Comparison of ENCODE assay signal across 10 cellular contexts in the genomic region with DNA sequence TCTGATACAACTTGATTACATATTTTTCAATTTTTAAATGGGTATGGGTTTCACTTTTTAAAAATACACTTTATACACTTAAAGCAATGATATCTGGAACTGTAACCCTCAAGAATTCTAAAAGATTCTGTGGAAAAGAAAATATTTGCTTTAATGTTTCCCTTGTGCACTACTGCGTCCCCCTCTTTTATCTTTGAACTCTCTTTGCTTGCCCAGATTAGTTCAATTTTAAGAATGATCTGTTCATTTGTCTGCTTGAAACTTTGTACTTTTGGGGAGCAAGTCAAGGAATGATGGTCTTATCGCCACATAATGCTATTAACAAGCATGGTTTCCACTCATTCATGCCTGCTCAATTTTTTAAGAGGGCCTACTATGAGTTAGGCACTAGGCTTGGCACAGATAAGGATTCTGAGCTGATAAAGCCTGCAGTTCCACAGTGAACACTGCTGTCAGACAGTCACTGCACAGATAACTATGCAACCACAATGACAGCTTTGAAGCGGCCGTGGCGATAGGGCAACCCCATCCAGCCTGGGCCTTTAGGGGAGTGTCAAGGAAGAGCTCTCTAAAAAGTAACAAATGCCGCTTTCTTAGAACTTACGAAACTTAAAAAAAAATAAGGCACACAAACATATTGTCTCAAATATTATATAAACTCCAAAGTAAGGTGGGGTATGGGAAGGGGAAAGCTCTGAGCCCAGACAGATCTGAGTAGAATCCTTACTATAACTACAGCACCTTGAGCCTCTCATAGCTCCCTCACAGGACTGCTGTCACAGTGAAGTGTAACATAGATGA. TPM values are rescaled to one million over a fixed set of nuclear protein-coding genes. Genes with fewer than 3 reads are reported as not detected.
DNase-seq lines count a peak whose midpoint lies in the region; ATAC-seq and TF ChIP-seq lines count a peak whose summit lies in the region.
"Had no signal": no experiment of that assay in that cellular context is flagged by ENCODE, and none has a peak within 500 bp of the region (broad histone marks: within the 10 kb centered on the region; RNA-seq: fewer than 3 reads in every experiment).

No MANE protein-coding gene starts in this region.

- no peak overlapping the region for H3K4me3 ChIP-seq in KMS-11 (IDR thresholded peaks at IDR 0.05; ENCODE audit: insufficient read depth, low read depth, low read length)

- H3K9ac ChIP-seq in KMS-11 = peak overlapping the region; percentile 59; the same call in 1 of the 2 replicates

- no peaks in the 10 kb centered on the region for H4K20me1 ChIP-seq in KMS-11 (ENCODE audit: insufficient read depth)

- H3K79me2 ChIP-seq in KMS-11 (ENCODE audit: insufficient read depth, low read depth) = peaks cover 12% of the 10 kb centered on the region; the same call in 1 of the 2 replicates

- CTCF ChIA-PET in activated CD4-positive, alpha-beta T cell treated with anti-CD3 and anti-CD28 coated beads, Interleukin-2, amount 10 ng/mL, durations not matched to agents 7 days and 5 days (lab: Charles Lee) = interaction anchor here (0.6 to 3.5 kb wide), 14 partner anchors 10 to 200 kb away, joined by 3 to 23 read pairs (median 3); a partner anchor contains a TSS

- H3K36me3 ChIP-seq in KMS-11 (ENCODE audit: insufficient read depth) = no peaks in the 10 kb centered on the region

- H3K4me3 Mint-ChIP-seq in activated CD4-positive, alpha-beta T cell treated with anti-CD3 and anti-CD28 coated beads, Interleukin-2, amount 10 ng/mL, durations not matched to agents 7 days and 5 days = no peak overlapping the region

- H2AFZ ChIP-seq in KMS-11 (ENCODE audit: low read depth) = no peak overlapping the region

- no peak for TF ChIP-seq POLR2A in erythroblast (IDR thresholded peaks at IDR 0.05; ENCODE audit: low read length)

- H3K27me3 ChIP-seq in KMS-11 (ENCODE audit: insufficient read depth, low read depth) = no peaks in the 10 kb centered on the region

- DNase-seq in activated CD4-positive, alpha-beta T cell treated with anti-CD3 and anti-CD28 coated beads, Interleukin-2, amount 10 ng/mL, durations not matched to agents 7 days and 5 days = peak; percentile 80
- DNase-seq in erythroblast (lab: John Stamatoyannopoulos, UW) (peak; percentile 87 to 96), NCI-H524 treated with DMSO at 0.1 percent for 48 hours (lab: John Stamatoyannopoulos, UW) (no peak), SIG-M5 treated with dmso at 0.1 percent for 504 hours (lab: John Stamatoyannopoulos, UW; ENCODE audit: unreplicated experiment) (no peak), DMS53 treated with DMSO at 0.1 percent for 48 hours (lab: John Stamatoyannopoulos, UW; ENCODE audit: unreplicated experiment) (no peak)
- peak in 2 of 3 experiments; percentile 34 to 53 for DNase-seq in stimulated activated CD4-positive, alpha-beta T cell treated with anti-CD3 and anti-CD28 coated beads, TNF-alpha, amount 100 ng/mL, for 24 hours (ENCODE audit: low read depth in 3 of 3)

- no peak overlapping the region for H3K27ac Mint-ChIP-seq in activated CD4-positive, alpha-beta T cell treated with anti-CD3 and anti-CD28 coated beads, Interleukin-2, amount 10 ng/mL, durations not matched to agents 7 days and 5 days

- H3K36me3 Mint-ChIP-seq in activated CD4-positive, alpha-beta T cell treated with anti-CD3 and anti-CD28 coated beads, Interleukin-2, amount 10 ng/mL, durations not matched to agents 7 days and 5 days (ENCODE audit: low read depth) = peaks cover 36% of the 10 kb centered on the region

- H3K27me3 Mint-ChIP-seq in activated CD4-positive, alpha-beta T cell treated with anti-CD3 and anti-CD28 coated beads, Interleukin-2, amount 10 ng/mL, durations not matched to agents 7 days and 5 days = no peaks in the 10 kb centered on the region

- peak overlapping the region; percentile 95 for H3K27ac ChIP-seq in KMS-11
- H3K27ac ChIP-seq: HL-60, VCaP had no signal

- peak overlapping the region; percentile 81 for H3K4me2 ChIP-seq in KMS-11

- H3K4me1 Mint-ChIP-seq in activated CD4-positive, alpha-beta T cell treated with anti-CD3 and anti-CD28 coated beads, Interleukin-2, amount 10 ng/mL, durations not matched to agents 7 days and 5 days = no peaks in the 10 kb centered on the region

- peaks cover 94% of the 10 kb centered on the region for H3K4me1 ChIP-seq in KMS-11 (ENCODE audit: low read depth, poor library complexity, severe bottlenecking)

- no peak for TF ChIP-seq CTCF in KMS-11 (conservative IDR thresholded peaks at IDR 0.05; ENCODE audit: low read depth, low read length)

- POLR2A ChIA-PET in activated CD4-positive, alpha-beta T cell treated with anti-CD3 and anti-CD28 coated beads, Interleukin-2, amount 10 ng/mL, durations not matched to agents 7 days and 5 days (lab: Charles Lee) = interaction anchor here (0.6 to 1.1 kb wide), 4 partner anchors 10 to 40 kb away, joined by 3 read pairs; a partner anchor contains a TSS

- no peak for ATAC-seq in GM18861 (IDR thresholded peaks at IDR 0.05; ENCODE audit: unreplicated experiment)

- H3K9me3 Mint-ChIP-seq in activated CD4-positive, alpha-beta T cell treated with anti-CD3 and anti-CD28 coated beads, Interleukin-2, amount 10 ng/mL, durations not matched to agents 7 days and 5 days = no peaks in the 10 kb centered on the region

RNA-seq across cellular contexts. Expression of a gene that starts 29.7 kb away (rescaled TPM):
- 100 to 1,000 TPM; 179 to 225 TPM for total RNA-seq in activated CD4-positive, alpha-beta T cell treated with anti-CD3 and anti-CD28 coated beads, Interleukin-2, amount 10 ng/mL, durations not matched to agents 7 days and 5 days

Comparison
In these comparisons a context has a peak if more than half of its experiments do, and no peak if none do; other contexts are left out.
1. DNase-seq: peak in activated CD4-positive, alpha-beta T cell treated with anti-CD3 and anti-CD28 coated beads, Interleukin-2, amount 10 ng/mL, durations not matched to agents 7 days and 5 days (single experiment), erythroblast (2 of 2) and stimulated activated CD4-positive, alpha-beta T cell treated with anti-CD3 and anti-CD28 coated beads, TNF-alpha, amount 100 ng/mL, for 24 hours (2 of 3); none in NCI-H524 treated with DMSO at 0.1 percent for 48 hours (single experiment), SIG-M5 treated with dmso at 0.1 percent for 504 hours (single experiment) and DMS53 treated with DMSO at 0.1 percent for 48 hours (single experiment).